32 cellular contexts compared by ENCODE assay signal in genomic region chr2:3683748-3684454, GRCh38. TPM values are rescaled to one million over a fixed set of nuclear protein-coding genes. Genes with fewer than 3 reads are reported as not detected.
DNase-seq lines count a peak whose midpoint lies in the region; ATAC-seq, FAIRE-seq and TF ChIP-seq lines count a peak whose summit lies in the region.
"Had no signal": no experiment of that assay in that cellular context is flagged by ENCODE, and none has a peak within 500 bp of the region (broad histone marks: within the 10 kb centered on the region; RNA-seq: fewer than 3 reads in every experiment).

No MANE protein-coding gene starts in this region.

- TF ChIP-seq EP300 in GM12878 (IDR thresholded peaks at IDR 0.05; ENCODE audit: borderline replicate concordance in 1 of 2, control insufficient read depth in 1 of 2, low read depth in 2 of 2, low read length in 2 of 2) = no peak

- TF ChIP-seq CTCF in GM12878 (IDR thresholded peaks at IDR 0.05 in 2 of 3, conservative IDR thresholded peaks at IDR 0.05 in 1 of 3; ENCODE audit: control insufficient read depth in 2 of 3, extremely low read depth in 1 of 3, insufficient read depth in 1 of 3, low read depth in 3 of 3, low read length in 3 of 3) (0 out of 6 replicates have a peak, but pooled peaks of 1 of the 3 experiments have one; percentile 4), hepatocyte (IDR thresholded peaks at IDR 0.05; ENCODE audit: poor library complexity) (no peak)

- no peak overlapping the region for H3K9ac ChIP-seq in GM12878 (ENCODE audit: control insufficient read depth, insufficient read depth, low read length)

- H3K27me3 ChIP-seq in GM12878 (replicated peaks in 1 of 2; ENCODE audit: control insufficient read depth in 2 of 2, insufficient read depth in 2 of 2, low read length in 1 of 2) (no peaks in the 10 kb centered on the region; a peak in 1 of 4 replicates), hepatocyte (no peaks in the 10 kb centered on the region)
- H3K27me3 ChIP-seq: dorsolateral prefrontal cortex, ovary, stomach, tibial artery had no signal

- CTCF ChIA-PET in GM12878 (lab: Yijun Ruan, JAX) = interaction anchor here (1.6 kb wide), 1 partner anchor 9 kb away, joined by 12 read pairs; no protein-coding TSS in a partner anchor

- peak; percentile 54 for FAIRE-seq in HTR-8/SVneo (lab: Jason Lieb, UNC)
- FAIRE-seq in GM12878 (lab: Jason Lieb, UNC) = no peak
- FAIRE-seq: astrocyte, D721Med had no signal

- WGBS in GM12878 (ENCODE audit: insufficient coverage, insufficient replicate concordance, low lambda C conversion rate, missing lambda C conversion rate) = 39% methylated on average over 3 of the region's 3 CpGs
- 52% methylated on average over 3 of the region's 3 CpGs for WGBS in hepatocyte (ENCODE audit: low lambda C conversion rate, missing lambda C conversion rate)

- no peaks in the 10 kb centered on the region for H3K9me2 ChIP-seq in hepatocyte (replicated peaks; ENCODE audit: insufficient read depth)

- POLR2A ChIA-PET in GM12878 (lab: Charles Lee) = no interaction called here

- no peak overlapping the region for H3K4me2 ChIP-seq in GM12878 (ENCODE audit: control insufficient read depth, insufficient read depth)
- H3K4me2 ChIP-seq in hepatocyte = no peak overlapping the region
- H3K4me2 ChIP-seq: smooth muscle cell had no signal

- TF ChIP-seq POLR2A in GM12878 (IDR thresholded peaks at IDR 0.05; ENCODE audit: low read depth, low read length) = no peak

- TF ChIP-seq RAD21 in GM12878 (IDR thresholded peaks at IDR 0.05; ENCODE audit: insufficient read depth, low read depth, low read length) = 0 out of 2 replicates have a peak, but pooled peaks have one; percentile 17

- DNase-seq in DMS53 (lab: John Stamatoyannopoulos, UW) (peak; percentile 40), DMS53 treated with DMSO at 0.1 percent for 48 hours (lab: John Stamatoyannopoulos, UW; ENCODE audit: unreplicated experiment) (no peak), HTR-8/SVneo (ENCODE audit: insufficient read length, low spot score) (no peak), GM12878 (ENCODE audit: low read depth, low spot score) (no peak), kidney tubule cell (ENCODE audit: low spot score) (peak; percentile 11), NCI-H128 (lab: John Stamatoyannopoulos, UW; ENCODE audit: unreplicated experiment) (no peak), GDM1 (lab: John Stamatoyannopoulos, UW) (no peak), hepatocyte (ENCODE audit: low spot score) (no peak)
- DNase-seq: activated CD4-positive, alpha-beta T cell treated with anti-CD3 and anti-CD28 coated beads for 36 hours; activated effector memory CD4-positive, alpha-beta T cell treated with Interleukin-2 at 50 U/mL for 16 hours; activated naive CD8-positive, alpha-beta T cell treated with anti-CD3 and anti-CD28 coated beads for 36 hours; CD4-positive, CD25-positive, alpha-beta regulatory T cell; dorsolateral prefrontal cortex; NCI-H1105 treated with DMSO at 0.1 percent for 48 hours; NCI-H2081; NCI-H774; ovary; stimulated activated CD4-positive, alpha-beta T cell treated with anti-CD3 and anti-CD28 coated beads, Interleukin-1b, Interleukin-23, amount 100 ng/mL, for 48 hours; stimulated activated CD8-positive, alpha-beta memory T cell treated with anti-CD3 and anti-CD28 coated beads, Interleukin-4, amount 100 ng/mL, for 48 hours; stomach; tibial artery had no signal

- in situ Hi-C loops in GM12878 (cut with MboI) = no loop called here

- no peaks in the 10 kb centered on the region for H3K4me1 ChIP-seq in GM12878 (ENCODE audit: control insufficient read depth, insufficient read depth, low read length)
- H3K4me1 ChIP-seq in hepatocyte (ENCODE audit: insufficient read depth) = no peaks in the 10 kb centered on the region
- H3K4me1 ChIP-seq: stomach, tibial artery had no signal

- no peak overlapping the region for H3K4me3 ChIP-seq in GM12878
- no peak overlapping the region for H3K4me3 ChIP-seq in hepatocyte
- H3K4me3 ChIP-seq: dorsolateral prefrontal cortex, lung, ovary, SK-N-MC, smooth muscle cell, stomach, tibial artery had no signal

- H3K36me3 ChIP-seq in GM12878 (ENCODE audit: control insufficient read depth in 2 of 2, insufficient read depth in 2 of 2, low read length in 1 of 2) (no peaks in the 10 kb centered on the region), hepatocyte (replicated peaks; ENCODE audit: insufficient read depth, low read depth) (no peaks in the 10 kb centered on the region)
- H3K36me3 ChIP-seq: ovary, stomach, tibial artery had no signal

- H3K9me3 ChIP-seq in GM12878 (replicated peaks; ENCODE audit: control insufficient read depth, insufficient read depth, low read length) (no peaks in the 10 kb centered on the region), hepatocyte (ENCODE audit: low read depth) (no peaks in the 10 kb centered on the region)
- H3K9me3 ChIP-seq: ovary, stomach, tibial artery had no signal

- H3K27ac ChIP-seq in GM12878 (ENCODE audit: control insufficient read depth, insufficient read depth) (no peak overlapping the region), hepatocyte (no peak overlapping the region)
- H3K27ac ChIP-seq: 22Rv1, dorsolateral prefrontal cortex, ovary, SK-N-MC, stomach, tibial artery had no signal

- no TSS peak for BruUV-seq in GM12878 (replicated peaks; lab: Mats Ljungman, UMichigan)

- H3K79me2 ChIP-seq in GM12878 (ENCODE audit: control insufficient read depth, insufficient read depth, low read length) (no peaks in the 10 kb centered on the region), hepatocyte (no peaks in the 10 kb centered on the region)

- no peak for ATAC-seq in GM12878
- ATAC-seq: activated CD4-positive, alpha-beta T cell treated with anti-CD3 and anti-CD28 coated beads for 36 hours had no signal

- H4K20me1 ChIP-seq in GM12878 (ENCODE audit: control insufficient read depth, insufficient read depth) (no peaks in the 10 kb centered on the region), hepatocyte (ENCODE audit: insufficient read depth, poor library complexity, severe bottlenecking) (no peaks in the 10 kb centered on the region)

- RAD21 ChIA-PET in GM12878 (lab: Charles Lee; ENCODE audit: unreplicated experiment) = no interaction called here

- SMC1A ChIA-PET in GM12878 (lab: Charles Lee; ENCODE audit: uncharacterized antibody, unreplicated experiment) = interaction anchor here (1.4 kb wide), 1 partner anchor 8 kb away, joined by 3 read pairs; no protein-coding TSS in a partner anchor

- H2AFZ ChIP-seq in GM12878 (ENCODE audit: control insufficient read depth, low read depth, low read length) (no peak overlapping the region), hepatocyte (no peak overlapping the region)

- intact Hi-C loops in GM12878 (cut with micrococcal nuclease; ENCODE audit: unreplicated experiment) = no loop called here

TF ChIP-seq in GM12878, 131 proteins besides CTCF, POLR2A, EP300 and RAD21 (continues in another document):
- TF ChIP-seq SMC3 (IDR thresholded peaks at IDR 0.05; ENCODE audit: borderline replicate concordance, low read length) (no peak), IKZF1 (conservative IDR thresholded peaks at IDR 0.05) (no peak), RFX5 (IDR thresholded peaks at IDR 0.05; ENCODE audit: low read depth, low read length) (no peak), ZNF274 (IDR thresholded peaks at IDR 0.05; ENCODE audit: insufficient read depth, insufficient read length) (no peak), TAF1 (IDR thresholded peaks at IDR 0.05; ENCODE audit: borderline replicate concordance, low read depth, low read length) (no peak), GATAD2B (conservative IDR thresholded peaks at IDR 0.05; ENCODE audit: low read depth) (no peak), IKZF2 (IDR thresholded peaks at IDR 0.05) (no peak), FOXK2 (IDR thresholded peaks at IDR 0.05) (no peak)

RNA-seq across cellular contexts. Expression of gene DCDC2C, which starts 19.5 kb away (rescaled TPM):
- not detected in 2 replicates for total RNA-seq in GM12878 (2013; cell fraction: nucleolus; rRNA removed)
- total RNA-seq in GM12878 (2014; rRNA removed) = not detected in 2 replicates
- total RNA-seq in GM12878 (2014; rRNA removed; fragmentation: Illumina TruSeq; extraction: Trizol) = not detected in 2 replicates
- total RNA-seq in GM12878 (2021) = not detected in 2 replicates
- not detected for polyA plus RNA-seq in GM12878 (2011; ENCODE audit: low read depth)
- not detected in 2 replicates for polyA plus RNA-seq in GM12878 (2011; rRNA removed)
- polyA plus RNA-seq in GM12878 (2011; cell fraction: cytosol; rRNA removed) = not detected in 2 replicates
- polyA plus RNA-seq in GM12878 (2011; cell fraction: nucleus; rRNA removed) = not detected in 2 replicates
- polyA plus RNA-seq in GM12878 (2012) = not detected in 2 replicates
- not detected in 2 replicates for polyA plus RNA-seq in GM12878 (2014; fragmentation: Illumina TruSeq; extraction: Trizol)
- polyA plus RNA-seq in GM12878 (2014; fragmentation: Nextera tagmentation; extraction: Ambion mirVana) = not detected
- not detected in 2 replicates for polyA plus RNA-seq in GM12878 (2014; rRNA removed)
- not detected for polyA plus RNA-seq in GM12878 (2016; fragmentation: Nextera tagmentation; extraction: Ambion mirVana)
- polyA minus RNA-seq in GM12878 (2011; rRNA and poly(A)+ RNA removed) = not detected in 2 replicates
- not detected in 2 replicates for polyA minus RNA-seq in GM12878 (2011; cell fraction: cytosol; rRNA and poly(A)+ RNA removed)
- polyA minus RNA-seq in GM12878 (2011; cell fraction: nucleus; rRNA and poly(A)+ RNA removed) = not detected in 2 replicates
- total RNA-seq in hepatocyte = not detected in 2 replicates
- polyA plus RNA-seq in hepatocyte = not detected in 2 replicates
- total RNA-seq: activated CD4-positive, alpha-beta T cell treated with anti-CD3 and anti-CD28 coated beads for 36 hours; activated naive CD8-positive, alpha-beta T cell treated with anti-CD3 and anti-CD28 coated beads for 36 hours; astrocyte; CD4-positive, CD25-positive, alpha-beta regulatory T cell; kidney epithelial cell; renal cortical epithelial cell; smooth muscle cell; stomach; T-helper 2 cell treated with Interferon-gamma antibody and Interleukin-4, amounts not matched to agents 100 ng/mL and 5 ng/mL, for 36 hours had no signal
- polyA plus RNA-seq: CD4-positive, CD25-positive, alpha-beta regulatory T cell; IgD-negative memory B cell; lung; neural cell; smooth muscle cell; stomach had no signal

RNA-seq across cellular contexts. Expression of gene ALLC, which starts 25.9 kb away (rescaled TPM):
- not detected in 2 replicates for total RNA-seq in GM12878 (2013; cell fraction: nucleolus; rRNA removed)
- not detected in 2 replicates for total RNA-seq in GM12878 (2014; rRNA removed)
- total RNA-seq in GM12878 (2014; rRNA removed; fragmentation: Illumina TruSeq; extraction: Trizol) = not detected in 2 replicates
- not detected in 2 replicates for total RNA-seq in GM12878 (2021)
- polyA plus RNA-seq in GM12878 (2011; ENCODE audit: low read depth) = not detected
- polyA plus RNA-seq in GM12878 (2011; rRNA removed) = not detected in 2 replicates
- polyA plus RNA-seq in GM12878 (2011; cell fraction: cytosol; rRNA removed) = not detected in 2 replicates
- polyA plus RNA-seq in GM12878 (2011; cell fraction: nucleus; rRNA removed) = 0.06 and 0.18 TPM in 2 replicates
- polyA plus RNA-seq in GM12878 (2012) = not detected in 2 replicates
- polyA plus RNA-seq in GM12878 (2014; fragmentation: Illumina TruSeq; extraction: Trizol) = not detected in 2 replicates
- under 1 TPM in 1 of 2 experiments, not detected in 1; 0.05 TPM for polyA plus RNA-seq in GM12878 (2014; fragmentation: Nextera tagmentation; extraction: Ambion mirVana)
- polyA plus RNA-seq in GM12878 (2014; rRNA removed) = not detected in 2 replicates
- not detected for polyA plus RNA-seq in GM12878 (2016; fragmentation: Nextera tagmentation; extraction: Ambion mirVana)
- not detected in 2 replicates for polyA minus RNA-seq in GM12878 (2011; rRNA and poly(A)+ RNA removed)
- polyA minus RNA-seq in GM12878 (2011; cell fraction: cytosol; rRNA and poly(A)+ RNA removed) = not detected in 2 replicates
- polyA minus RNA-seq in GM12878 (2011; cell fraction: nucleus; rRNA and poly(A)+ RNA removed) = not detected in 2 replicates
- not detected in 2 replicates for total RNA-seq in hepatocyte
- polyA plus RNA-seq in hepatocyte = not detected in 2 replicates
- total RNA-seq: activated CD4-positive, alpha-beta T cell treated with anti-CD3 and anti-CD28 coated beads for 36 hours; activated naive CD8-positive, alpha-beta T cell treated with anti-CD3 and anti-CD28 coated beads for 36 hours; astrocyte; CD4-positive, CD25-positive, alpha-beta regulatory T cell; lung; renal cortical epithelial cell; smooth muscle cell; stomach; T-helper 2 cell treated with Interferon-gamma antibody and Interleukin-4, amounts not matched to agents 100 ng/mL and 5 ng/mL, for 36 hours had no signal
- polyA plus RNA-seq: CD4-positive, CD25-positive, alpha-beta regulatory T cell; IgD-negative memory B cell; smooth muscle cell; stomach had no signal

Comparison
In these comparisons a context has a peak if more than half of its experiments do, and no peak if none do; other contexts are left out.
1. DNase-seq: peak in DMS53 (single experiment) and kidney tubule cell (single experiment); none in DMS53 treated with DMSO at 0.1 percent for 48 hours (single experiment), HTR-8/SVneo (single experiment), GM12878 (single experiment), NCI-H128 (single experiment), GDM1 (single experiment) and hepatocyte (single experiment).